Comparison of ENCODE assay signal across 8 cellular contexts in genomic region chr10:97849101-97849490, GRCh38. TPM values are rescaled to one million over a fixed set of nuclear protein-coding genes. Genes with fewer than 3 reads are reported as not detected.
DNase-seq lines count a peak whose midpoint lies in the region; ATAC-seq, FAIRE-seq and TF ChIP-seq lines count a peak whose summit lies in the region.

No MANE protein-coding gene starts in this region.

- H3K4me3 ChIP-seq in GM12875 (ENCODE audit: low read depth, low read length) (peak overlapping the region; percentile 41), mammary epithelial cell (replicated peaks in 1 of 3; ENCODE audit: insufficient read depth in 1 of 3, low read depth in 2 of 3, low read length in 3 of 3) (peak overlapping the region; percentile 56 to 60 (median 58)), pancreas (peak overlapping the region; percentile 31 to 69 (median 60))

- H3K27ac ChIP-seq in mammary epithelial cell (ENCODE audit: insufficient read depth, low read depth, low read length) (no peak overlapping the region), pancreas (peak overlapping the region in 2 of 4 donors; percentile 44 to 55)

- no peaks in the 10 kb centered on the region for H4K20me1 ChIP-seq in mammary epithelial cell (ENCODE audit: insufficient read depth, low read length)

- H3K9me3 ChIP-seq in mammary epithelial cell (replicated peaks; ENCODE audit: insufficient read depth, low read length) (no peaks in the 10 kb centered on the region), pancreas (no peaks in the 10 kb centered on the region)

- in situ Hi-C loops in mammary epithelial cell (cut with MboI; ENCODE audit: low sequenced_read_pairs in 2 of 2) = no loop called here

- no peak for FAIRE-seq in pancreas (lab: Jason Lieb, UNC)

- intact Hi-C loops in mammary epithelial cell (cut with micrococcal nuclease) = loop anchor here (2.0 kb wide), 1 partner anchor 20 kb away; no protein-coding TSS in a partner anchor
- intact Hi-C loops in pancreas (cut with DNase I) = no loop called here

- CTCF ChIA-PET in mammary epithelial cell (lab: Charles Lee; ENCODE audit: low non-redundant PET) = no interaction called here

- WGBS in mammary epithelial cell (ENCODE audit: low coverage, missing lambda C conversion rate) = 7% methylated on average over 7 of the region's 8 CpGs
- 2 to 5% methylated on average over 8 of the region's 8 CpGs for WGBS in pancreas, 2 donors

- dilution Hi-C loops in mammary epithelial cell (cut with HindIII; ENCODE audit: low sequenced_read_pairs) = no loop called here

- DNase-seq in NCI-H2171 treated with DMSO at 0.1 percent for 48 hours (lab: John Stamatoyannopoulos, UW) (peak; percentile 88), mammary epithelial cell (peak; percentile 75), pancreas (peak in 3 of 6 donors; percentile 42 to 54 (median 50)), SKM-1 treated with dmso at 0.1 percent for 144 hours (lab: John Stamatoyannopoulos, UW; ENCODE audit: unreplicated experiment) (no peak)
- DNase-seq in stimulated activated CD4-positive, alpha-beta T cell treated with anti-CD3 and anti-CD28 coated beads, Interleukin-4, amount 100 ng/mL, for 4 hours = no peak

- ATAC-seq in pancreas (peak; percentile 48 to 66 (median 65)), HG02623 (IDR thresholded peaks at IDR 0.05; ENCODE audit: unreplicated experiment) (no peak), HG03108 (IDR thresholded peaks at IDR 0.05; ENCODE audit: unreplicated experiment) (no peak)

- peaks cover 39% of the 10 kb centered on the region for H3K4me1 ChIP-seq in mammary epithelial cell (ENCODE audit: insufficient read depth, low read length)
- H3K4me1 ChIP-seq in pancreas = peaks cover 3 to 4% (median 3%) of the 10 kb centered on the region in 3 donors

- H3K27me3 ChIP-seq in mammary epithelial cell (ENCODE audit: insufficient read depth, low read length) (no peaks in the 10 kb centered on the region), pancreas (no peaks in the 10 kb centered on the region)

- no peaks in the 10 kb centered on the region for H3K79me2 ChIP-seq in mammary epithelial cell (ENCODE audit: insufficient read depth, low read length)

- no TSS peak for BruUV-seq in mammary epithelial cell (replicated peaks; lab: Mats Ljungman, UMichigan)

- H3K9ac ChIP-seq in mammary epithelial cell (ENCODE audit: insufficient read depth, low read length) = no peak overlapping the region

- H2AFZ ChIP-seq in mammary epithelial cell (ENCODE audit: low read depth, low read length) = peak overlapping the region; percentile 72

- H3K36me3 ChIP-seq in mammary epithelial cell (ENCODE audit: insufficient read depth, low read length) (no peaks in the 10 kb centered on the region), pancreas (no peaks in the 10 kb centered on the region)

- peak overlapping the region; percentile 91 for H3K4me2 ChIP-seq in mammary epithelial cell (ENCODE audit: insufficient read depth, low read depth, low read length)

- TF ChIP-seq CTCF in GM12875 (IDR thresholded peaks at IDR 0.05; ENCODE audit: borderline replicate concordance, insufficient read depth, low read depth, low read length) = no peak
- TF ChIP-seq CTCF in mammary epithelial cell (conservative IDR thresholded peaks at IDR 0.05 in 1 of 2, IDR thresholded peaks at IDR 0.05 in 1 of 2; ENCODE audit: extremely low read depth in 1 of 2, insufficient read depth in 1 of 2, low read depth in 1 of 2, low read length in 2 of 2) = no peak
- TF ChIP-seq CTCF in pancreas (IDR thresholded peaks at IDR 0.05) = no peak

RNA-seq across cellular contexts. Expression of gene GOLGA7B, which starts 0.5 kb away (rescaled TPM):
- total RNA-seq in mammary epithelial cell = 1 to 10 TPM in 1 of 2 donors, under 1 TPM in 1; 0.50 to 3.1 TPM
- 1.6 TPM for polyA plus RNA-seq in mammary epithelial cell
- 4.2 TPM for polyA minus RNA-seq in mammary epithelial cell
- 1 to 10 TPM; 2.0 to 7.8 (median 3.4) TPM for total RNA-seq in pancreas
- polyA plus RNA-seq in pancreas = 10 to 100 TPM; 18.7 to 38.7 TPM

Comparison
In these comparisons a context has a peak if more than half of its experiments do, and no peak if none do; other contexts are left out.
1. DNase-seq: peak in NCI-H2171 treated with DMSO at 0.1 percent for 48 hours (single experiment) and mammary epithelial cell (single experiment); none in stimulated activated CD4-positive, alpha-beta T cell treated with anti-CD3 and anti-CD28 coated beads, Interleukin-4, amount 100 ng/mL, for 4 hours (0 of 2) and SKM-1 treated with dmso at 0.1 percent for 144 hours (single experiment).
2. ATAC-seq: peak in pancreas (4 of 4); none in HG02623 (single experiment) and HG03108 (single experiment).
3. Peak in every context shown above with its lines, with median percentiles within 50 percentile points of each other: H3K4me3 ChIP-seq.